In the genomic region with DNA sequence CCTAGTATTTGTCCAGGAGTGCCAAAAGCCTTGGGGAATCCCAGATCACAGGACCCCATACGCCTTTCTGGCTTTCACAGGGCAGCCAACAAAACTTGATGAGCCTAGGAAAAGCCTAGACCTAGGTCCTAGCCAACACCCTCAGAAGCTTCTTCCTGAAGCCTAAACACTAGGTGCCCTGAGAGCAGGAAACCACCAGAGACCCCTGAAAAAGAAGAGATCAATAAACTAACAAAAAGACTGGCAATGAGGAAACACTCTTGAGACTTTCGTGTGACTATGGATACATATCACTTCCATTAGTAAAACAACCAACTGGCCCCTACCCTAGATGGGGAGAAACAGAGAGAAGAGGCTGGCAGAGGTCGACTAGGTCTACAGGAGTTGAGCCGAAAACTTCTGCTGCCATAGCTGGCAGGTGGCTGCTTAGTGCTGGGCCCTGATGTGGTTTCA, we compare ENCODE assay signal across 8 cellular contexts. TPM values are rescaled to one million over a fixed set of nuclear protein-coding genes. Genes with fewer than 3 reads are reported as not detected.
DNase-seq lines count a peak whose midpoint lies in the region; ATAC-seq, FAIRE-seq and TF ChIP-seq lines count a peak whose summit lies in the region.

No MANE protein-coding gene starts in this region.

- H3K27ac ChIP-seq in OCI-LY1 (ENCODE audit: low read depth, low read length, poor library complexity, severe bottlenecking) (peak overlapping the region; percentile 83), epithelial cell of prostate (peak overlapping the region; percentile 82), psoas muscle (no peak overlapping the region)

- ATAC-seq in psoas muscle, result no peak

- H3K9me3 ChIP-seq in OCI-LY1 (ENCODE audit: low read length), result no peaks in the 10 kb centered on the region
- H3K9me3 ChIP-seq in psoas muscle, result no peaks in the 10 kb centered on the region

- peak overlapping the region; percentile 88 for H3K4me2 ChIP-seq in OCI-LY1 (ENCODE audit: low read length)

- no peak for DNase-seq in GM06990 (ENCODE audit: extremely low read depth, insufficient read length)
- DNase-seq in epithelial cell of prostate (ENCODE audit: low read depth, low spot score), result no peak
- no peak for DNase-seq in psoas muscle
- no peak for DNase-seq in activated CD4-positive, CD25-positive, alpha-beta regulatory T cell treated with anti-CD3 and anti-CD28 coated beads, Interleukin-2, amount 50 U/mL, for 72 hours
- no peak for DNase-seq in GM12892 (ENCODE audit: insufficient read length)
- DNase-seq in DMS79 (lab: John Stamatoyannopoulos, UW), result no peak
- DNase-seq in NCI-H526 (lab: John Stamatoyannopoulos, UW), result no peak

- H3K79me2 ChIP-seq in OCI-LY1 (ENCODE audit: insufficient read depth, low read length), result peaks cover 24% of the 10 kb centered on the region

- no peaks in the 10 kb centered on the region for H3K9me2 ChIP-seq in OCI-LY1 (ENCODE audit: low read depth, low read length)

- TF ChIP-seq CTCF in GM06990 (IDR thresholded peaks at IDR 0.05; ENCODE audit: insufficient read depth, low read length, poor library complexity, severe bottlenecking) (no peak), OCI-LY1 (IDR thresholded peaks at IDR 0.05; ENCODE audit: low read length) (no peak), psoas muscle (IDR thresholded peaks at IDR 0.05) (no peak)

- 34 to 48% (median 40%) methylated on average over 4 of the region's 4 CpGs for WGBS in psoas muscle, 3 donors

- peaks cover 56% of the 10 kb centered on the region for H3K4me1 ChIP-seq in OCI-LY1 (ENCODE audit: insufficient read depth, low read length, severe bottlenecking)
- H3K4me1 ChIP-seq in psoas muscle, result peaks cover 42% of the 10 kb centered on the region

- H3K36me3 ChIP-seq in GM06990 (ENCODE audit: control insufficient read depth, insufficient read depth, low read length), result peaks cover 26% of the 10 kb centered on the region
- H3K36me3 ChIP-seq in OCI-LY1 (ENCODE audit: insufficient read depth, low read length), result peaks cover 32% of the 10 kb centered on the region
- peaks cover 0 to 30% of the 10 kb centered on the region in 2 donors for H3K36me3 ChIP-seq in psoas muscle (ENCODE audit: insufficient read depth in 1 of 2, low read depth in 1 of 2)

- no peak for TF ChIP-seq POLR2A in GM12892 (IDR thresholded peaks at IDR 0.05; ENCODE audit: low read depth, low read length)

- H3K27me3 ChIP-seq in GM06990 (replicated peaks; ENCODE audit: control insufficient read depth, insufficient read depth, low read length), result no peaks in the 10 kb centered on the region
- H3K27me3 ChIP-seq in OCI-LY1 (ENCODE audit: insufficient read depth, low read length), result no peaks in the 10 kb centered on the region
- no peaks in the 10 kb centered on the region for H3K27me3 ChIP-seq in psoas muscle (ENCODE audit: insufficient read depth in 3 of 3, low read length in 2 of 3)

- H3F3A ChIP-seq in OCI-LY1 (ENCODE audit: insufficient read depth, low read length), result no peaks in the 10 kb centered on the region

- peak overlapping the region; percentile 76 for H3K9ac ChIP-seq in OCI-LY1 (ENCODE audit: low read length)

- H3K4me3 ChIP-seq in GM06990 (replicated peaks; ENCODE audit: low read depth, low read length), result peak overlapping the region; percentile 91
- H3K4me3 ChIP-seq in OCI-LY1 (ENCODE audit: low read depth, low read length, poor library complexity, severe bottlenecking), result peak overlapping the region; percentile 78
- peak overlapping the region; percentile 84 for H3K4me3 ChIP-seq in psoas muscle

- no peaks in the 10 kb centered on the region for H4K20me1 ChIP-seq in OCI-LY1 (ENCODE audit: insufficient read depth, low read length)

- intact Hi-C loops in psoas muscle (cut with DNase I), result no loop called here

- no peak for FAIRE-seq in GM12892 (lab: Jason Lieb, UNC)

- no peak overlapping the region for H2AFZ ChIP-seq in OCI-LY1 (ENCODE audit: low read length)

RNA-seq across cellular contexts. Expression of gene ORMDL3, which starts 1.2 kb away (rescaled TPM):
- total RNA-seq in psoas muscle, result 10 to 100 TPM; 16.9 to 25.1 (median 22.0) TPM
- polyA plus RNA-seq in psoas muscle, result 10 to 100 TPM; 18.7 to 66.9 (median 23.6) TPM
- polyA plus RNA-seq in GM12892 (2012; ENCODE audit: missing spikeins), result 41.1 TPM

RNA-seq across cellular contexts. Expression of gene LRRC3C, which starts 1.4 kb away (rescaled TPM):
- total RNA-seq in psoas muscle, result not detected
- polyA plus RNA-seq in psoas muscle, result under 1 TPM in 1 of 3 donors, not detected in 2; 0.04 TPM
- not detected for polyA plus RNA-seq in GM12892 (2012; ENCODE audit: missing spikeins)

RNA-seq across cellular contexts. Expression of gene GSDMB, which starts 7.7 kb away (rescaled TPM):
- total RNA-seq in psoas muscle, result 1 to 10 TPM in 1 of 4 donors, under 1 TPM in 3; 0.54 to 3.6 (median 0.93) TPM
- polyA plus RNA-seq in psoas muscle, result 1 to 10 TPM in 1 of 3 donors, under 1 TPM in 2; 0.77 to 1.1 (median 1.00) TPM
- polyA plus RNA-seq in GM12892 (2012; ENCODE audit: missing spikeins), result 8.6 TPM

RNA-seq across cellular contexts. Expression of gene GSDMA, which starts 36.6 kb away (rescaled TPM):
- under 1 TPM in 2 of 4 donors, not detected in 2; 0.24 to 0.32 TPM for total RNA-seq in psoas muscle
- polyA plus RNA-seq in psoas muscle, result under 1 TPM in 2 of 3 donors, not detected in 1; 0.03 to 0.06 TPM
- polyA plus RNA-seq in GM12892 (2012; ENCODE audit: missing spikeins), result not detected

RNA-seq across cellular contexts. Expression of gene PSMD3, which starts 54.4 kb away (rescaled TPM):
- 100 to 1,000 TPM; 137 to 253 (median 220) TPM for total RNA-seq in psoas muscle
- 100 to 1,000 TPM; 168 to 392 (median 234) TPM for polyA plus RNA-seq in psoas muscle
- polyA plus RNA-seq in GM12892 (2012; ENCODE audit: missing spikeins), result 70.5 TPM
